32 cellular contexts compared by ENCODE assay signal in the genomic region with DNA sequence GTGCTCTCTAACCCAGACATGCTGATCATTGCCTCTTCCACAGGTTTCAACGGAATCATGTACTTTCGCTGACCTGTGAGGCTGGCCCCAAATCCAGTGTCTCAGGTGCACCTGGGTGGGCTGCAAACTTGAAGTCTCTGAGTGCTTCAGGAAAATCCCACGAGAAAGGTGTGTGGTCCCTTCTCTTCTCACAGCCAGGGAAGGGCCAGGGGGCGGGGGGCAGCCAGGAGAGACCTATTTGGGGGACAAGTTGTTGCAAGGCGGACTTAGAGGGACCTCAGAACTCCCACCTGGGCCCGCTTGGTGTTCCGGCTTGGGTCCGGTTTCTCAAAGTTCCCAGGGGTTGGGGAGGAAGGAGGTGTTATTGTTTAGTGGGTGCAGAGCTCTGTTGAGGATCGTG.
"Had no signal": no experiment of that assay in that cellular context is flagged by ENCODE, and none has a peak within 500 bp of the region (broad histone marks: within the 10 kb centered on the region; RNA-seq: fewer than 3 reads in every experiment).

No MANE protein-coding gene starts in this region.

- H3K9me3 ChIP-seq: adrenal gland, ascending aorta, body of pancreas, breast epithelium had no signal

- H3K27ac ChIP-seq: adrenal gland, ascending aorta, body of pancreas, brain microvascular endothelial cell, breast epithelium, cardiac muscle cell had no signal

- H3K4me3 ChIP-seq: adrenal gland, ascending aorta, body of pancreas, breast epithelium, cardiac muscle cell had no signal

- H3K27me3 ChIP-seq: adrenal gland, ascending aorta, body of pancreas, brain microvascular endothelial cell, cardiac muscle cell had no signal

- H3K36me3 ChIP-seq: adrenal gland, ascending aorta, brain microvascular endothelial cell, breast epithelium, cardiac muscle cell had no signal

- ATAC-seq: activated naive CD4-positive, alpha-beta T cell treated with anti-CD3 and anti-CD28 coated beads, Interleukin-2, amount 50 U/mL, for 72 hours; activated naive CD8-positive, alpha-beta T cell treated with anti-CD3 and anti-CD28 coated beads, Interleukin-2, amount 50 U/mL, for 24 hours; activated T-cell treated with anti-CD3 and anti-CD28 coated beads, Interleukin-2, amount 50 U/mL, for 4 hours; activated T-cell treated with anti-CD3 and anti-CD28 coated beads, Interleukin-2, amount 50 U/mL, for 72 hours; activated T-helper 17 cell treated with anti-CD3 and anti-CD28 coated beads, Interleukin-2, amount 50 U/mL, for 72 hours; body of pancreas had no signal

- DNase-seq: activated effector memory CD4-positive, alpha-beta T cell treated with anti-CD3 and anti-CD28 coated beads, Interleukin-2, amount 50 U/mL, for 16 hours; activated effector memory CD4-positive, alpha-beta T cell treated with Interleukin-2 at 50 U/mL for 16 hours; activated gamma-delta T cell; activated gamma-delta T cell treated with Interleukin-2 at 50 U/mL for 16 hours; activated naive CD4-positive, alpha-beta T cell; activated naive CD4-positive, alpha-beta T cell treated with anti-CD3 and anti-CD28 coated beads for 36 hours; activated naive CD4-positive, alpha-beta T cell treated with anti-CD3 and anti-CD28 coated beads, Interleukin-2, amount 10 ng/mL, durations not matched to agents 7 days and 5 days; activated naive CD4-positive, alpha-beta T cell treated with anti-CD3 and anti-CD28 coated beads, Interleukin-2, amount 50 U/mL, for 16 hours; activated naive CD4-positive, alpha-beta T cell treated with Interleukin-2 at 50 U/mL for 16 hours; activated naive CD8-positive, alpha-beta T cell treated with anti-CD3 and anti-CD28 coated beads for 36 hours; activated naive CD8-positive, alpha-beta T cell treated with anti-CD3 and anti-CD28 coated beads, Interleukin-2, amount 10 ng/mL, durations not matched to agents 7 days and 5 days; activated naive CD8-positive, alpha-beta T cell treated with anti-CD3 and anti-CD28 coated beads, Interleukin-2, amount 50 U/mL, for 24 hours; activated T-cell treated with anti-CD3 and anti-CD28 coated beads, Interleukin-2, amount 50 U/mL, for 1 hour; activated T-cell treated with anti-CD3 and anti-CD28 coated beads, Interleukin-2, amount 50 U/mL, for 24 hours; activated T-cell treated with anti-CD3 and anti-CD28 coated beads, Interleukin-2, amount 50 U/mL, for 4 hours; activated T-cell treated with anti-CD3 and anti-CD28 coated beads, Interleukin-2, amount 50 U/mL, for 48 hours; activated T-cell treated with anti-CD3 and anti-CD28 coated beads, Interleukin-2, amount 50 U/mL, for 72 hours; adrenal gland; amniotic stem cell; amygdala; anterior cingulate cortex; aorta; body of pancreas; brain microvascular endothelial cell; caudate nucleus; central memory CD4-positive, alpha-beta T cell; cerebellar nuclear complex had no signal

- H3K4me1 ChIP-seq: adrenal gland, ascending aorta, body of pancreas, breast epithelium had no signal
